ENCODE assay signal across 25 cellular contexts in genomic region chr16:28280881-28281836, GRCh38. TPM values are rescaled to one million over a fixed set of nuclear protein-coding genes. Genes with fewer than 3 reads are reported as not detected.
DNase-seq lines count a peak whose midpoint lies in the region; ATAC-seq, FAIRE-seq and TF ChIP-seq lines count a peak whose summit lies in the region.
"Had no signal": no experiment of that assay in that cellular context is flagged by ENCODE, and none has a peak within 500 bp of the region (broad histone marks: within the 10 kb centered on the region; RNA-seq: fewer than 3 reads in every experiment).

No MANE protein-coding gene starts in this region.

- H3K27ac ChIP-seq in Karpas-422 (ENCODE audit: low read length) (no peak overlapping the region), K562 (ENCODE audit: extremely low read depth, low read depth, low read length) (no peak overlapping the region), skeletal muscle tissue (ENCODE audit: low read depth, low read length) (no peak overlapping the region)
- H3K27ac ChIP-seq: dorsolateral prefrontal cortex, epithelial cell of prostate, ovary, thyroid gland had no signal

- H3K9me2 ChIP-seq in Karpas-422 (replicated peaks; ENCODE audit: insufficient read depth, low read length) = no peaks in the 10 kb centered on the region

- WGBS in K562 (ENCODE audit: insufficient coverage, low coverage, missing lambda C conversion rate) = 4% methylated on average over 15 of the region's 15 CpGs

- no peaks in the 10 kb centered on the region for H3K9me3 Mint-ChIP-seq in activated CD8-positive, alpha-beta memory T cell treated with anti-CD3 and anti-CD28 coated beads, Interleukin-2, amount 10 ng/mL, durations not matched to agents 7 days and 5 days (ENCODE audit: low read depth)
- H3K9me3 Mint-ChIP-seq: activated CD4-positive, alpha-beta memory T cell treated with anti-CD3 and anti-CD28 coated beads for 36 hours; activated T-cell treated with anti-CD3 and anti-CD28 coated beads, Interleukin-2, amount 50 U/mL, for 24 hours; naive B cell; stimulated activated naive B cell treated with anti-CD40 and anti-IgM and Interleukin-4, amounts not matched to agents 10 μg/mL and 1 μg/mL and 100 μg/mL, for 72 hours; T-cell had no signal

- peak in 1 of 2 experiments; percentile 18; a peak in 1 of 4 replicates for TF ChIP-seq RAD21 in K562 (CRISPR knock-in tag; conservative IDR thresholded peaks at IDR 0.05 in 1 of 2, IDR thresholded peaks at IDR 0.05 in 1 of 2)

- H2AFZ ChIP-seq in Karpas-422 (ENCODE audit: low read length) (no peak overlapping the region), K562 (ENCODE audit: low read depth, low read length) (no peak overlapping the region)

- peak; percentile 37 for DNase-seq in activated CD8-positive, alpha-beta memory T cell treated with anti-CD3 and anti-CD28 coated beads, Interleukin-2, amount 10 ng/mL, durations not matched to agents 7 days and 5 days
- no peak for DNase-seq in activated CD8-positive, alpha-beta memory T cell treated with anti-CD3 and anti-CD28 coated beads, Interleukin-2, amount 50 U/mL, for 48 hours
- DNase-seq in Karpas-422 (peak; percentile 66), K562 (ENCODE audit: extremely low read depth in 1 of 4, low spot score in 3 of 4) (peak in 1 of 4 experiments; percentile 34), T1000 (lab: John Stamatoyannopoulos, UW) (no peak)
- DNase-seq in central memory CD4-positive, alpha-beta T cell = no peak
- DNase-seq: activated CD4-positive, alpha-beta memory T cell treated with anti-CD3 and anti-CD28 coated beads for 36 hours; activated naive CD4-positive, alpha-beta T cell treated with Interleukin-2 at 50 U/mL for 16 hours; activated T-cell treated with anti-CD3 and anti-CD28 coated beads, Interleukin-2, amount 50 U/mL, for 24 hours; dorsolateral prefrontal cortex; EL; foreskin fibroblast; naive B cell; NCI-H146; NCI-H2227 treated with DMSO at 0.1 percent for 48 hours; NCI-H774; ovary; stimulated activated naive B cell treated with anti-CD40 and anti-IgM and Interleukin-4, amounts not matched to agents 10 μg/mL and 1 μg/mL and 100 μg/mL, for 72 hours; T-cell; thyroid gland had no signal

- H3K4me1 ChIP-seq in Karpas-422 (ENCODE audit: low read length) (peaks cover 3% of the 10 kb centered on the region), K562 (replicated peaks in 1 of 2; ENCODE audit: control insufficient read depth in 2 of 2, insufficient read depth in 2 of 2, low read length in 2 of 2) (peaks cover 4 to 13% of the 10 kb centered on the region in 2 experiments; a peak in 2 of 5 replicates), skeletal muscle tissue (ENCODE audit: control insufficient read depth in 3 of 3, insufficient read depth in 3 of 3, low read length in 3 of 3) (peaks cover 23 to 42% (median 30%) of the 10 kb centered on the region in 3 donors)

- intact Hi-C loops in K562 (cut with micrococcal nuclease) = no loop called here

- no peaks in the 10 kb centered on the region for H3K36me3 ChIP-seq in Karpas-422 (ENCODE audit: insufficient read depth, low read length)
- no peaks in the 10 kb centered on the region for H3K36me3 ChIP-seq in K562 (ENCODE audit: control insufficient read depth, insufficient read depth, low read length)
- H3K36me3 ChIP-seq in skeletal muscle tissue (ENCODE audit: control insufficient read depth in 3 of 3, insufficient read depth in 3 of 3, low read length in 3 of 3) = no peaks in the 10 kb centered on the region
- H3K36me3 ChIP-seq: ovary, thyroid gland had no signal

- no peak overlapping the region for H3K27ac Mint-ChIP-seq in activated CD8-positive, alpha-beta memory T cell treated with anti-CD3 and anti-CD28 coated beads, Interleukin-2, amount 10 ng/mL, durations not matched to agents 7 days and 5 days
- H3K27ac Mint-ChIP-seq: activated CD4-positive, alpha-beta memory T cell treated with anti-CD3 and anti-CD28 coated beads for 36 hours; activated T-cell treated with anti-CD3 and anti-CD28 coated beads, Interleukin-2, amount 50 U/mL, for 24 hours; stimulated activated naive B cell treated with anti-CD40 and anti-IgM and Interleukin-4, amounts not matched to agents 10 μg/mL and 1 μg/mL and 100 μg/mL, for 72 hours had no signal

- TF ChIP-seq CTCF in K562 (IDR thresholded peaks at IDR 0.05 in 2 of 3, conservative IDR thresholded peaks at IDR 0.05 in 1 of 3; ENCODE audit: insufficient read depth in 2 of 3, low read depth in 1 of 3, low read length in 3 of 3) = peak; percentile 20 to 37 (median 30); a peak in 4 of 6 replicates

- H3K27me3 ChIP-seq in Karpas-422 (ENCODE audit: low read length) (no peaks in the 10 kb centered on the region), K562 (ENCODE audit: control insufficient read depth in 2 of 2, insufficient read depth in 2 of 2, low read length in 2 of 2) (peaks cover 18 to 51% of the 10 kb centered on the region in 2 experiments; a peak in 4 of 5 replicates), skeletal muscle tissue (ENCODE audit: control insufficient read depth in 3 of 3, insufficient read depth in 3 of 3, low read length in 3 of 3) (peaks cover 0 to 3% (median 2%) of the 10 kb centered on the region in 3 donors)
- H3K27me3 ChIP-seq: ovary, thyroid gland had no signal

- POLR2A ChIA-PET in K562 (lab: Yijun Ruan, JAX) = interaction anchor here (0.5 to 1.8 kb wide), 4 partner anchors 9 to 721 kb away, joined by 3 to 4 read pairs (median 3); partner anchors contain the start of gene SBK1

- H4K20me1 ChIP-seq in Karpas-422 (ENCODE audit: insufficient read depth, low read depth, low read length) = 0 out of 2 replicates have a peak, but pooled peaks cover 4% of the 10 kb centered on the region
- H4K20me1 ChIP-seq in K562 (replicated peaks; ENCODE audit: control insufficient read depth, insufficient read depth, low read length) = no peaks in the 10 kb centered on the region; the same call in 1 of the 2 replicates

- no peak overlapping the region for H3K4me3 ChIP-seq in Karpas-422 (ENCODE audit: low read length)
- H3K4me3 ChIP-seq in K562 = no peak overlapping the region
- no peak overlapping the region for H3K4me3 ChIP-seq in skeletal muscle tissue (ENCODE audit: low read length in 3 of 3)
- H3K4me3 ChIP-seq: dorsolateral prefrontal cortex, ovary, thyroid gland had no signal

- peaks cover 5% of the 10 kb centered on the region for H3K27me3 Mint-ChIP-seq in activated CD8-positive, alpha-beta memory T cell treated with anti-CD3 and anti-CD28 coated beads, Interleukin-2, amount 10 ng/mL, durations not matched to agents 7 days and 5 days

- H3K9ac ChIP-seq in Karpas-422 (ENCODE audit: low read length) = no peak overlapping the region
- H3K9ac ChIP-seq in K562 (ENCODE audit: insufficient read depth in 1 of 2, low read depth in 2 of 2, low read length in 2 of 2) = peak overlapping the region in 1 of 2 experiments; percentile 35; a peak in 1 of 4 replicates
- peak overlapping the region in 2 of 3 donors; percentile 33 to 40 for H3K9ac ChIP-seq in skeletal muscle tissue (ENCODE audit: low read depth in 1 of 3, low read length in 3 of 3)

- H3K4me2 ChIP-seq in Karpas-422 (ENCODE audit: low read depth, low read length, poor library complexity, severe bottlenecking) (no peak overlapping the region), K562 (ENCODE audit: insufficient read depth, low read length) (no peak overlapping the region)

- peak; percentile 35 for FAIRE-seq in K562 (lab: Jason Lieb, UNC)

- no peak for TF ChIP-seq EP300 in K562 (IDR thresholded peaks at IDR 0.05; ENCODE audit: low read length)

- H3K36me3 Mint-ChIP-seq in activated CD8-positive, alpha-beta memory T cell treated with anti-CD3 and anti-CD28 coated beads, Interleukin-2, amount 10 ng/mL, durations not matched to agents 7 days and 5 days = no peaks in the 10 kb centered on the region
- H3K36me3 Mint-ChIP-seq: activated CD4-positive, alpha-beta memory T cell treated with anti-CD3 and anti-CD28 coated beads for 36 hours; naive B cell; stimulated activated naive B cell treated with anti-CD40 and anti-IgM and Interleukin-4, amounts not matched to agents 10 μg/mL and 1 μg/mL and 100 μg/mL, for 72 hours; T-cell had no signal

- H3K4me1 Mint-ChIP-seq in activated CD8-positive, alpha-beta memory T cell treated with anti-CD3 and anti-CD28 coated beads, Interleukin-2, amount 10 ng/mL, durations not matched to agents 7 days and 5 days = peaks cover 26% of the 10 kb centered on the region

- no TSS peak for BruUV-seq in K562 (replicated peaks; lab: Mats Ljungman, UMichigan)

- H3K9me1 ChIP-seq in K562 (ENCODE audit: control insufficient read depth, insufficient read depth, low read length) = no peaks in the 10 kb centered on the region

- no peak for TF ChIP-seq POLR2A in K562 (conservative IDR thresholded peaks at IDR 0.05)

- H3K4me3 Mint-ChIP-seq in activated CD8-positive, alpha-beta memory T cell treated with anti-CD3 and anti-CD28 coated beads, Interleukin-2, amount 10 ng/mL, durations not matched to agents 7 days and 5 days = no peak overlapping the region
- H3K4me3 Mint-ChIP-seq: activated CD4-positive, alpha-beta memory T cell treated with anti-CD3 and anti-CD28 coated beads for 36 hours; activated T-cell treated with anti-CD3 and anti-CD28 coated beads, Interleukin-2, amount 50 U/mL, for 24 hours; stimulated activated naive B cell treated with anti-CD40 and anti-IgM and Interleukin-4, amounts not matched to agents 10 μg/mL and 1 μg/mL and 100 μg/mL, for 72 hours; T-cell had no signal

- in situ Hi-C loops in K562 (cut with MboI) = no loop called here

- H3K9me3 ChIP-seq in Karpas-422 (ENCODE audit: low read length) (no peaks in the 10 kb centered on the region), K562 (replicated peaks; ENCODE audit: control insufficient read depth, insufficient read depth, low read depth, low read length) (no peaks in the 10 kb centered on the region; the same call in 1 of the 2 replicates), skeletal muscle tissue (ENCODE audit: control insufficient read depth in 3 of 3, low read length in 3 of 3) (no peaks in the 10 kb centered on the region)
- H3K9me3 ChIP-seq: ovary, thyroid gland had no signal

- H3K79me2 ChIP-seq in Karpas-422 (ENCODE audit: low read length) (no peaks in the 10 kb centered on the region), K562 (ENCODE audit: control insufficient read depth, insufficient read depth, low read length) (no peaks in the 10 kb centered on the region)

- ATAC-seq in activated CD8-positive, alpha-beta memory T cell treated with anti-CD3 and anti-CD28 coated beads, Interleukin-2, amount 10 ng/mL, durations not matched to agents 7 days and 5 days = no peak
- ATAC-seq in K562 = peak; percentile 48; the same call in 2 of the 3 replicates
- no peak for ATAC-seq in HG03196 (IDR thresholded peaks at IDR 0.05; ENCODE audit: unreplicated experiment)
- ATAC-seq: HCT116; sciatic nerve; stimulated activated naive B cell treated with anti-CD40 and anti-IgM and Interleukin-4, amounts not matched to agents 10 μg/mL and 1 μg/mL and 100 μg/mL, for 72 hours; T-cell had no signal

- CTCF ChIA-PET in activated CD8-positive, alpha-beta memory T cell treated with anti-CD3 and anti-CD28 coated beads, Interleukin-2, amount 10 ng/mL, durations not matched to agents 7 days and 5 days (lab: Charles Lee) = interaction anchor here (0.5 to 20.2 kb wide), 7 partner anchors 9 to 197 kb away, joined by 3 to 347 read pairs (median 4); partner anchors contain the start of gene SBK1
- CTCF ChIA-PET in K562 (lab: Yijun Ruan, JAX; ENCODE audit: low intra/inter-chr PET ratio) = no interaction called here

RNA-seq across cellular contexts. Expression of gene SBK1, which starts 11.2 kb away (rescaled TPM):
- 10 to 100 TPM in 1 of 2 experiments, 1 to 10 TPM in 1; 3.2 to 11.3 TPM for total RNA-seq in activated CD8-positive, alpha-beta memory T cell treated with anti-CD3 and anti-CD28 coated beads, Interleukin-2, amount 10 ng/mL, durations not matched to agents 7 days and 5 days
- total RNA-seq in Karpas-422 (2014; rRNA removed; shearing (Covaris generic); ENCODE audit: low replicate concordance) = 0.07 TPM in 2 replicates
- not detected in 2 replicates for total RNA-seq in K562 (2011; cell fraction: chromatin; rRNA removed; ENCODE audit: low replicate concordance)
- total RNA-seq in K562 (2011; cell fraction: nucleolus; rRNA removed) = not detected in 2 replicates
- total RNA-seq in K562 (2011; cell fraction: nucleoplasm; rRNA removed) = not detected in 2 replicates
- total RNA-seq in K562 (2014; rRNA removed) (0.04 TPM in 1 of 2 replicates, not detected in the other), K562 (2014; rRNA removed; fragmentation: Illumina TruSeq; extraction: Trizol) (not detected in 2 replicates), K562 (2015; rRNA removed; fragmentation: Illumina TruSeq; extraction: Trizol) (not detected in 2 replicates), K562 (2021) (0.07 TPM in 1 of 2 replicates, not detected in the other), skeletal muscle tissue (1.0 TPM)
- polyA plus RNA-seq in K562 (2011; rRNA removed) (not detected in 2 replicates), K562 (2014; fragmentation: Illumina TruSeq; extraction: Trizol) (0.03 TPM in 1 of 2 replicates, not detected in the other), K562 (2014; fragmentation: Nextera tagmentation; extraction: Ambion mirVana) (not detected), K562 (2014; rRNA removed) (0.01 and 0.03 TPM in 2 replicates)
- 0.01 TPM in 1 of 2 replicates, not detected in the other for polyA plus RNA-seq in K562 (2011; cell fraction: cytosol; rRNA removed)
- 0.03 TPM in 1 of 2 replicates, not detected in the other for polyA plus RNA-seq in K562 (2011; cell fraction: nucleus; rRNA removed)
- polyA plus RNA-seq in K562 (2012) = 0.04 TPM in 2 replicates
- polyA minus RNA-seq in K562 (2011; rRNA and poly(A)+ RNA removed) = not detected in 2 replicates
- not detected in 2 replicates for polyA minus RNA-seq in K562 (2011; cell fraction: cytosol; rRNA and poly(A)+ RNA removed)
- not detected in 2 replicates for polyA minus RNA-seq in K562 (2011; cell fraction: nucleus; rRNA and poly(A)+ RNA removed)

Comparison
In these comparisons a context has a peak if more than half of its experiments do, and no peak if none do; other contexts are left out.
1. DNase-seq: peak in activated CD8-positive, alpha-beta memory T cell treated with anti-CD3 and anti-CD28 coated beads, Interleukin-2, amount 10 ng/mL, durations not matched to agents 7 days and 5 days (single experiment) and Karpas-422 (single experiment); none in activated CD8-positive, alpha-beta memory T cell treated with anti-CD3 and anti-CD28 coated beads, Interleukin-2, amount 50 U/mL, for 48 hours (single experiment), central memory CD4-positive, alpha-beta T cell (single experiment) and T1000 (single experiment).